19 cellular contexts compared by ENCODE assay signal in the genomic region with DNA sequence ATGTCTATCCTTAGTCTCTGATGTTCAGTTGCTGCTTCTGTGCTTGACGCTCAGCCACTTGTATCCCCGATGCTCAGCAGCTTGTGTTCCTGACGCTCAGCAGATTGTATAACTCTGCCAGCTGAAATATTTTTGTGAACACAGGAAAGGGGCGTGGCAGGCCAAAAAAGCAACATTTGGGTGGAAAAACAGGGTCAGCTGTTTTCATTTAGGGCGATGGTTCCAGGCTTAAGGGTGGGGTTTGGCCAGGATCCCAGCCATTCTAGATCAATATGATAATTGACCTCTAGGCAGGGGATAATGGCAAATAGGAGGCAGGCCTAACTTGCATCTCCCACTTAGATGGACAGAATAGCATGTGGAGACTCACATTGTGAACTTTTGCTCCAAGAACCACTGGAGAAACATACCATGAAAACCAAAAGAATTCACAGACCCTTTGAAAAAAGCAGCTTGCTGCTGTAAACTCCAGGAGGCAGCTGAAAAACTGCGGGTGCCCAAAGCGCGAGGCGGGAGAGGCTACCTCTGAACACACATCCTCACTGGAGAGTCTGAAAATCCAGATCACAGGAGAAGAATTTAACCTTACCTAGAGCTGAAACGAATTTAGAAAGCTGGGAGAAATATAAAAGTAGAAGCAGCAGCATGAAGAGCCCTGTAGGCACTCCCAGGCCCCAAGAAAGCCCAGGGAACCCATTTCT. TPM values are rescaled to one million over a fixed set of nuclear protein-coding genes. Genes with fewer than 3 reads are reported as not detected.
DNase-seq lines count a peak whose midpoint lies in the region; ATAC-seq and TF ChIP-seq lines count a peak whose summit lies in the region.
"Had no signal": no experiment of that assay in that cellular context is flagged by ENCODE, and none has a peak within 500 bp of the region (broad histone marks: within the 10 kb centered on the region; RNA-seq: fewer than 3 reads in every experiment).

No MANE protein-coding gene starts in this region.

- peaks cover 0 to 20% (median 2%) of the 10 kb centered on the region in 12 donors for H3K9me3 ChIP-seq in heart left ventricle
- H3K9me3 ChIP-seq in heart right ventricle = peaks cover 0 to 22% (median 5%) of the 10 kb centered on the region in 11 donors
- H3K9me3 ChIP-seq in neural progenitor cell (ENCODE audit: low read depth) = no peaks in the 10 kb centered on the region
- H3K9me3 ChIP-seq in BE2C = no peaks in the 10 kb centered on the region; the same call in 1 of the 2 replicates
- H3K9me3 ChIP-seq: SJCRH30 had no signal

- H3K4me3 Mint-ChIP-seq in neural progenitor cell = no peak overlapping the region
- H3K4me3 Mint-ChIP-seq: CD14-positive monocyte had no signal

- H3K4me1 ChIP-seq in heart left ventricle (peaks cover 0 to 22% (median 9%) of the 10 kb centered on the region in 12 donors), heart right ventricle (peaks cover 0 to 20% (median 7%) of the 10 kb centered on the region in 9 donors), neural progenitor cell (no peaks in the 10 kb centered on the region), BE2C (no peaks in the 10 kb centered on the region)
- H3K4me1 ChIP-seq: SJCRH30 had no signal

- H3K79me2 ChIP-seq in neural progenitor cell (ENCODE audit: low read depth) = no peaks in the 10 kb centered on the region

- H3K4me3 ChIP-seq in heart left ventricle = peak overlapping the region in 3 of 12 donors; percentile 8 to 26 (median 10)
- peak overlapping the region in 3 of 10 donors; percentile 4 to 12 (median 4) for H3K4me3 ChIP-seq in heart right ventricle
- no peak overlapping the region for H3K4me3 ChIP-seq in neural progenitor cell
- no peak overlapping the region for H3K4me3 ChIP-seq in BE2C (ENCODE audit: low read depth, low read length)
- H3K4me3 ChIP-seq: SJCRH30 had no signal

- H3K4me1 Mint-ChIP-seq in neural progenitor cell = peaks cover 3% of the 10 kb centered on the region
- H3K4me1 Mint-ChIP-seq: CD14-positive monocyte had no signal

- DNase-seq in heart left ventricle (peak in 4 of 5 donors; percentile 26 to 57 (median 36)), cardiac septum (ENCODE audit: low spot score) (no peak), heart right ventricle (peak; percentile 17 to 60), neural progenitor cell (ENCODE audit: low spot score) (no peak), SKM-1 (lab: John Stamatoyannopoulos, UW; ENCODE audit: unreplicated experiment) (no peak), BE2C (no peak), GM10248 (ENCODE audit: extremely low spot score) (no peak)
- DNase-seq in stimulated activated CD4-positive, alpha-beta T cell treated with anti-CD3 and anti-CD28 coated beads, Interleukin-4, amount 100 ng/mL, for 24 hours = no peak
- DNase-seq: COR-L47, DMS153, EL, NCI-H1105 treated with DMSO at 0.1 percent for 48 hours, NCI-H1694 treated with DMSO at 0.1 percent for 48 hours, NCI-H69, RPMI8226, SJCRH30 had no signal

- no peaks in the 10 kb centered on the region for H4K20me1 ChIP-seq in neural progenitor cell (ENCODE audit: low read depth)

- TF ChIP-seq POLR2A in heart left ventricle (IDR thresholded peaks at IDR 0.05) = peak in 1 of 2 donors; percentile 12

- intact Hi-C loops in heart left ventricle (cut with DNase I) = no loop called here
- intact Hi-C loops in cardiac septum (cut with DNase I) = no loop called here
- intact Hi-C loops in heart right ventricle (cut with DNase I) = no loop called here

- H3K36me3 Mint-ChIP-seq in neural progenitor cell = no peaks in the 10 kb centered on the region
- H3K36me3 Mint-ChIP-seq: CD14-positive monocyte had no signal

- WGBS in heart left ventricle, 4 donors = 59 to 65% (median 63%) methylated on average over 10 of the region's 10 CpGs
- WGBS in heart right ventricle, 2 donors = 60 to 62% methylated on average over 10 of the region's 10 CpGs

- POLR2A ChIA-PET in GM10248 (lab: Yijun Ruan, JAX) = no interaction called here

- ATAC-seq in heart left ventricle (peak; percentile 36 to 65 (median 64)), heart right ventricle (peak in 6 of 8 donors; percentile 44 to 71 (median 65))

- no peaks in the 10 kb centered on the region for H3F3A ChIP-seq in neural progenitor cell (ENCODE audit: low read depth)

- H3K27ac Mint-ChIP-seq in neural progenitor cell = peak overlapping the region; percentile 9
- H3K27ac Mint-ChIP-seq: CD14-positive monocyte had no signal

- H3K9me3 Mint-ChIP-seq in neural progenitor cell = peaks cover 14% of the 10 kb centered on the region

- no peaks in the 10 kb centered on the region for H3K27me3 ChIP-seq in heart left ventricle
- peaks cover 0 to 5% (median 0%) of the 10 kb centered on the region in 7 donors for H3K27me3 ChIP-seq in heart right ventricle
- no peaks in the 10 kb centered on the region for H3K27me3 ChIP-seq in neural progenitor cell
- H3K27me3 ChIP-seq in BE2C = no peaks in the 10 kb centered on the region
- H3K27me3 ChIP-seq: SJCRH30 had no signal

- no peak overlapping the region for H3K9ac ChIP-seq in neural progenitor cell

- no peak overlapping the region for H2AFZ ChIP-seq in neural progenitor cell (replicated peaks)

- H3K27ac ChIP-seq in heart left ventricle (peak overlapping the region in 11 of 12 donors; percentile 6 to 85 (median 71)), heart right ventricle (peak overlapping the region in 8 of 10 donors; percentile 47 to 86 (median 60)), neural progenitor cell (no peak overlapping the region)
- H3K27ac ChIP-seq: HL-60, SJCRH30 had no signal

- no peak overlapping the region for H3K4me2 ChIP-seq in neural progenitor cell

- CTCF ChIA-PET in GM10248 (lab: Yijun Ruan, JAX) = interaction anchor here (1.2 to 2.4 kb wide), 2 partner anchors 10 to 36 kb away, joined by 3 to 5 read pairs; no protein-coding TSS in a partner anchor

- no peaks in the 10 kb centered on the region for H3K27me3 Mint-ChIP-seq in neural progenitor cell (ENCODE audit: insufficient read depth, low read depth)

- TF ChIP-seq CTCF in heart left ventricle (IDR thresholded peaks at IDR 0.05) (no peak), heart right ventricle (IDR thresholded peaks at IDR 0.05) (no peak), neural progenitor cell (IDR thresholded peaks at IDR 0.05) (no peak), BE2C (IDR thresholded peaks at IDR 0.05; ENCODE audit: low read depth, low read length) (no peak), GM10248 (IDR thresholded peaks at IDR 0.05; ENCODE audit: control extremely low read depth, extremely low read depth, low read depth, missing control alignments) (no peak)

- H3K36me3 ChIP-seq in heart left ventricle (no peaks in the 10 kb centered on the region), heart right ventricle (no peaks in the 10 kb centered on the region), neural progenitor cell (no peaks in the 10 kb centered on the region), BE2C (no peaks in the 10 kb centered on the region)
- H3K36me3 ChIP-seq: SJCRH30 had no signal

RNA-seq across cellular contexts. Expression of gene ZNF648, which starts 58.3 kb away (rescaled TPM):
- not detected for total RNA-seq in heart left ventricle
- polyA plus RNA-seq in heart left ventricle = not detected
- not detected for total RNA-seq in cardiac septum
- under 1 TPM in 1 of 10 donors, not detected in 9; 0.09 TPM for total RNA-seq in heart right ventricle
- not detected for polyA plus RNA-seq in heart right ventricle
- 1.5 and 2.0 TPM in 2 replicates for total RNA-seq in neural progenitor cell (ENCODE audit: low replicate concordance)
- 0.79 TPM for polyA plus RNA-seq in BE2C (2012; ENCODE audit: insufficient read depth, insufficient read length, low read depth)
- total RNA-seq: LHCN-M2, SJCRH30 had no signal
- polyA plus RNA-seq: CD14-positive monocyte had no signal

Comparison
In these comparisons a context has a peak if more than half of its experiments do, and no peak if none do; other contexts are left out.
1. DNase-seq: peak in heart left ventricle (4 of 5) and heart right ventricle (2 of 2); none in cardiac septum (single experiment), neural progenitor cell (single experiment), SKM-1 (single experiment), BE2C (single experiment), GM10248 (single experiment) and stimulated activated CD4-positive, alpha-beta T cell treated with anti-CD3 and anti-CD28 coated beads, Interleukin-4, amount 100 ng/mL, for 24 hours (single experiment).